Comparison of ENCODE assay signal across 2 cellular contexts in the genomic region with DNA sequence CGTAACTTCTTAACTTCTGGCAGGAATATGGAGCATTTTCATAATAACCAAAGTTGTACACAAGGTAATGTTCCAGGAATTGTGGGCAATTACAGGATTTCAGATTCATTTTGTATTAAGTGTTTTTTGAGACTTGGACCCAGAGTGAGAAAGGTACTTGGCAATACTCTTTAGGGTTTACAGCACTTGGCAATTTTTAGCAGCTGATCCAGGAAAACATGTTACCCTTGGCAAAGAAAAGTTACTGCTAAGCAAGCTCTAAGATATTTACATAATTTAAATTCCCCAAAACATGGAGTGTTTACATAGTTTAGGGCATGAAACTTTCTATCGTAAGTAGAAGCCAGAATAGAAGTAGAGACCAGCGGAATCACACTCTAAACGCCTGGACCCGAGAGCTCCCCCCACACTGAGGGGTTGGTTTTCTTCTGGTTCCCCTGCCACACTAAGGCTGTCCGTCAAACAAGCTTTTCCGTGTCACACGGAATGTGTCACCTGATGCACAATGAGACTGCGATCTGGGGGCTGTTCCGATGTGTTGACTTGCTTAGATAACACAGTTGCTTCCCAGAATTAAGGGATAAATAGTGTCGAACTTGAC.
TF ChIP-seq lines count a peak whose summit lies in the region.

No MANE protein-coding gene starts in this region.

TF ChIP-seq in IMR-90, 13 proteins besides CTCF, POLR2A, EP300 and RAD21 (continued from another document):
- TF ChIP-seq, protein P1, sequence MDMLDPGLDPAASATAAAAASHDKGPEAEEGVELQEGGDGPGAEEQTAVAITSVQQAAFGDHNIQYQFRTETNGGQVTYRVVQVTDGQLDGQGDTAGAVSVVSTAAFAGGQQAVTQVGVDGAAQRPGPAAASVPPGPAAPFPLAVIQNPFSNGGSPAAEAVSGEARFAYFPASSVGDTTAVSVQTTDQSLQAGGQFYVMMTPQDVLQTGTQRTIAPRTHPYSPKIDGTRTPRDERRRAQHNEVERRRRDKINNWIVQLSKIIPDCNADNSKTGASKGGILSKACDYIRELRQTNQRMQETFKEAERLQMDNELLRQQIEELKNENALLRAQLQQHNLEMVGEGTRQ (IDR thresholded peaks at IDR 0.05; ENCODE audit: low read depth, low read length) = no peak
- TF ChIP-seq NFE2L2 (IDR thresholded peaks at IDR 0.05; ENCODE audit: low read depth, low read length) = no peak
- no peak for TF ChIP-seq SMC3 (IDR thresholded peaks at IDR 0.05; ENCODE audit: low read depth, low read length)
- TF ChIP-seq RCOR1 (IDR thresholded peaks at IDR 0.05; ENCODE audit: insufficient replicate concordance, low read length) = no peak
- TF ChIP-seq MAFK (IDR thresholded peaks at IDR 0.05; ENCODE audit: low read depth, low read length) = no peak

TF ChIP-seq in SK-N-SH treated with all-trans-retinoic acid at 6 μM for 48 hours, 23 proteins besides CTCF, POLR2A, EP300 and RAD21:
- TF ChIP-seq, protein P2, sequence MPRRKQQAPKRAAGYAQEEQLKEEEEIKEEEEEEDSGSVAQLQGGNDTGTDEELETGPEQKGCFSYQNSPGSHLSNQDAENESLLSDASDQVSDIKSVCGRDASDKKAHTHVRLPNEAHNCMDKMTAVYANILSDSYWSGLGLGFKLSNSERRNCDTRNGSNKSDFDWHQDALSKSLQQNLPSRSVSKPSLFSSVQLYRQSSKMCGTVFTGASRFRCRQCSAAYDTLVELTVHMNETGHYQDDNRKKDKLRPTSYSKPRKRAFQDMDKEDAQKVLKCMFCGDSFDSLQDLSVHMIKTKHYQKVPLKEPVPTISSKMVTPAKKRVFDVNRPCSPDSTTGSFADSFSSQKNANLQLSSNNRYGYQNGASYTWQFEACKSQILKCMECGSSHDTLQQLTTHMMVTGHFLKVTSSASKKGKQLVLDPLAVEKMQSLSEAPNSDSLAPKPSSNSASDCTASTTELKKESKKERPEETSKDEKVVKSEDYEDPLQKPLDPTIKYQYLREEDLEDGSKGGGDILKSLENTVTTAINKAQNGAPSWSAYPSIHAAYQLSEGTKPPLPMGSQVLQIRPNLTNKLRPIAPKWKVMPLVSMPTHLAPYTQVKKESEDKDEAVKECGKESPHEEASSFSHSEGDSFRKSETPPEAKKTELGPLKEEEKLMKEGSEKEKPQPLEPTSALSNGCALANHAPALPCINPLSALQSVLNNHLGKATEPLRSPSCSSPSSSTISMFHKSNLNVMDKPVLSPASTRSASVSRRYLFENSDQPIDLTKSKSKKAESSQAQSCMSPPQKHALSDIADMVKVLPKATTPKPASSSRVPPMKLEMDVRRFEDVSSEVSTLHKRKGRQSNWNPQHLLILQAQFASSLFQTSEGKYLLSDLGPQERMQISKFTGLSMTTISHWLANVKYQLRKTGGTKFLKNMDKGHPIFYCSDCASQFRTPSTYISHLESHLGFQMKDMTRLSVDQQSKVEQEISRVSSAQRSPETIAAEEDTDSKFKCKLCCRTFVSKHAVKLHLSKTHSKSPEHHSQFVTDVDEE (CRISPR knock-in tag; IDR thresholded peaks at IDR 0.05) = no peak
- TF ChIP-seq ZNF8 (CRISPR knock-in tag; IDR thresholded peaks at IDR 0.05) = no peak
- TF ChIP-seq, protein P3, sequence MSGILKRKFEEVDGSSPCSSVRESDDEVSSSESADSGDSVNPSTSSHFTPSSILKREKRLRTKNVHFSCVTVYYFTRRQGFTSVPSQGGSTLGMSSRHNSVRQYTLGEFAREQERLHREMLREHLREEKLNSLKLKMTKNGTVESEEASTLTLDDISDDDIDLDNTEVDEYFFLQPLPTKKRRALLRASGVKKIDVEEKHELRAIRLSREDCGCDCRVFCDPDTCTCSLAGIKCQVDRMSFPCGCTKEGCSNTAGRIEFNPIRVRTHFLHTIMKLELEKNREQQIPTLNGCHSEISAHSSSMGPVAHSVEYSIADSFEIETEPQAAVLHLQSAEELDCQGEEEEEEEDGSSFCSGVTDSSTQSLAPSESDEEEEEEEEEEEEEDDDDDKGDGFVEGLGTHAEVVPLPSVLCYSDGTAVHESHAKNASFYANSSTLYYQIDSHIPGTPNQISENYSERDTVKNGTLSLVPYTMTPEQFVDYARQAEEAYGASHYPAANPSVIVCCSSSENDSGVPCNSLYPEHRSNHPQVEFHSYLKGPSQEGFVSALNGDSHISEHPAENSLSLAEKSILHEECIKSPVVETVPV (CRISPR knock-in tag; IDR thresholded peaks at IDR 0.05) = no peak
- no peak for TF ChIP-seq ESRRG (CRISPR knock-in tag; IDR thresholded peaks at IDR 0.05)
